ENCODE assay signal across 11 cellular contexts in the genomic region with DNA sequence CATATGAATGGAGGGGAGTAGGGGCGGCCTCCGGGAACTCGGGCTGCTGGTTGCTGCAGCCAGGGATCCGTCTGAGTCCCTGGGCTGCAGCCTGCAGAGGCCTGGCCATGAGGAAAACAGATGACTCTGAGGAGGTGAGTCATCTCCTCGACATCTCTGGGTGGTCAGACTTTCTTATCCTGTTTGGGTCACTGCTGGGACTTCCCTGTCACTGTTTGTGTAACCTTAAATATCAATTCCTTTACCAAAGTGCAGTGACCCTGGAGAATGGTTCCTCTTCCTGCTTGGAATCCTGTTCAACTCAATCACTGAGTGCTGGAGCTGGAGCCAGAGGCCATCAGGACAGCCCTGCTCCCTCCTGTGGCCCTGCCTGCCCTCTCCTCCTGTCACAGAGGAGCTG. TPM values are rescaled to one million over a fixed set of nuclear protein-coding genes. Genes with fewer than 3 reads are reported as not detected.
DNase-seq lines count a peak whose midpoint lies in the region; ATAC-seq, FAIRE-seq and TF ChIP-seq lines count a peak whose summit lies in the region.
"Not testable (repeated sequence)": the region's sequence is repeated elsewhere in the genome, so short reads cannot be mapped to it uniquely, and the experiment has no call there.
"Had no signal": no experiment of that assay in that cellular context is flagged by ENCODE, and none has a peak within 500 bp of the region (broad histone marks: within the 10 kb centered on the region; RNA-seq: fewer than 3 reads in every experiment).

No MANE protein-coding gene starts in this region.

- H3K27me3 Mint-ChIP-seq in WTC11 (ENCODE audit: low read depth) = peaks cover 23% of the 10 kb centered on the region

- H3K4me3 ChIP-seq in NB4 (ENCODE audit: low read depth, low read length) = not testable (repeated sequence)

- POLR2A ChIA-PET in WTC11 (lab: Charles Lee) = not testable (repeated sequence)

- TF ChIP-seq POLR2A in H54 (IDR thresholded peaks at IDR 0.05; ENCODE audit: low read depth, low read length); NB4 (IDR thresholded peaks at IDR 0.05; ENCODE audit: extremely low read depth, insufficient read length): not testable (repeated sequence)

- ATAC-seq in WTC11 (0 out of 2 replicates have a peak, but pooled peaks have one; percentile 25), left lobe of liver (peak; percentile 61)

- TF ChIP-seq CTCF in NB4 (IDR thresholded peaks at IDR 0.05; ENCODE audit: low read depth, low read length); WTC11 (IDR thresholded peaks at IDR 0.05): not testable (repeated sequence)

- FAIRE-seq in H54 (lab: Jason Lieb, UNC) = not testable (repeated sequence)
- FAIRE-seq in endometrium (lab: Jason Lieb, UNC) = peak; percentile 58

- H3K4me3 Mint-ChIP-seq in WTC11 = not testable (repeated sequence)

- H3K36me3 Mint-ChIP-seq in WTC11 = not testable (repeated sequence)

- DNase-seq in ACHN = peak; percentile 20
- DNase-seq in H54 (ENCODE audit: insufficient read length, low spot score) = peak; percentile 32
- peak; percentile 25 for DNase-seq in NB4 (ENCODE audit: low read depth)
- DNase-seq in WTC11 (ENCODE audit: low spot score); left lobe of liver (ENCODE audit: low spot score): not testable (repeated sequence)
- DNase-seq in glomerular visceral epithelial cell (ENCODE audit: extremely low spot score) = peak; percentile 55
- peak; percentile 30 for DNase-seq in pulmonary artery endothelial cell (ENCODE audit: low read depth, low spot score)

- peaks cover 49% of the 10 kb centered on the region for H3K4me1 Mint-ChIP-seq in WTC11

- H3K27ac Mint-ChIP-seq in WTC11 = not testable (repeated sequence)

- in situ Hi-C loops in ACHN (cut with HindIII; ENCODE audit: low pct_ligation_motif_present, low pct_unique_long_range_greater_than_20kb, low sequenced_read_pairs) = not testable (repeated sequence)

- CTCF ChIA-PET in WTC11 (lab: Charles Lee) = interaction anchor here (1.2 kb wide), 1 partner anchor 25 kb away, joined by 4 read pairs; no protein-coding TSS in a partner anchor

- peaks cover 21% of the 10 kb centered on the region for H3K9me3 Mint-ChIP-seq in WTC11

RNA-seq across cellular contexts. Expression of a gene that starts 4.4 kb away (rescaled TPM):
- not detected in 3 replicates for total RNA-seq in WTC11 (2021)
- total RNA-seq in left lobe of liver = not detected
- total RNA-seq in pulmonary artery endothelial cell = not detected in 2 replicates
- total RNA-seq: A673; CD8-positive, alpha-beta T cell; lung microvascular endothelial cell had no signal

RNA-seq across cellular contexts. Expression of a gene that starts 55.5 kb away (rescaled TPM):
- total RNA-seq in WTC11 (2021) = 52.1 to 68.5 TPM (median 60.8 TPM) in 3 replicates
- total RNA-seq in left lobe of liver = 1,478 TPM
- 132 and 163 TPM in 2 replicates for total RNA-seq in pulmonary artery endothelial cell

RNA-seq across cellular contexts. Expression of a gene that starts 57.5 kb away (rescaled TPM):
- total RNA-seq in WTC11 (2021) (4.5 to 6.2 TPM (median 5.8 TPM) in 3 replicates), left lobe of liver (not detected), pulmonary artery endothelial cell (0.26 TPM in 1 of 2 replicates, not detected in the other)
- total RNA-seq: A673; CD8-positive, alpha-beta T cell; lung microvascular endothelial cell had no signal
